ENCODE assay signal across 1 cellular context in genomic region chr16:56532714-56533113, GRCh38.
TF ChIP-seq lines count a peak whose summit lies in the region.

No MANE protein-coding gene starts in this region.

TF ChIP-seq in K562, 482 proteins besides CTCF, POLR2A, EP300 and RAD21 (continued from another document):
- no peak for TF ChIP-seq NR0B1 (IDR thresholded peaks at IDR 0.05; ENCODE audit: partially characterized antibody)
- TF ChIP-seq E2F6 (IDR thresholded peaks at IDR 0.05; ENCODE audit: borderline replicate concordance in 1 of 2, extremely low read depth in 1 of 2, insufficient read depth in 1 of 2, insufficient read length in 1 of 2, low read depth in 1 of 2, low read length in 1 of 2, poor library complexity in 1 of 2, severe bottlenecking in 1 of 2), result peak in 1 of 2 experiments; percentile 45
- TF ChIP-seq ZNF778 (CRISPR knock-in tag; IDR thresholded peaks at IDR 0.05), result no peak
- TF ChIP-seq L3MBTL2 (IDR thresholded peaks at IDR 0.05), result 0 out of 2 replicates have a peak, but pooled peaks have one; percentile 44
- TF ChIP-seq TAF1 (IDR thresholded peaks at IDR 0.05; ENCODE audit: control insufficient read depth, extremely low read depth, insufficient read depth, low read length, severe bottlenecking), result no peak
